ENCODE assay signal across 20 cellular contexts in the genomic region with DNA sequence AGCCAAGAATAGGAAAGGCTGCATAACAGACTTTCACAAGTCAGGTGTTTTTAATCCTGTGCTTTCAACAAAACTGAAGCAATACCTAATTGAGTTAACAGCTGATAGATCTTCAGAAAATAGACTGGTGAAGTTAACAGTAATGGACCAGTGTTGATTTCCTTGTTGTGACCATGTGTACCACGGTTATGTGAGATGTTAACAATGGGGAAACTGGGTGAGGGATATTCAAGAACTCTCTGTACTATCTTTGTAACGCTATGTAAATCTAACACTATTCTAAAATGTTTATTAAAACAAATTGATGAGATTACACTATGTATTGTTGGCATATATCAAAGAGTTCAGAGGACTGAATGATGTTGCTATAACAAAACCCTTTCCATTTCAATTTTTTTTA.
"Had no signal": no experiment of that assay in that cellular context is flagged by ENCODE, and none has a peak within 500 bp of the region (broad histone marks: within the 10 kb centered on the region; RNA-seq: fewer than 3 reads in every experiment).

No MANE protein-coding gene starts in this region.

- FAIRE-seq: urothelium cell line had no signal

- ATAC-seq: natural killer cell; psoas muscle; right lobe of liver; stimulated activated effector memory CD8-positive, alpha-beta T cell treated with anti-CD3 and anti-CD28 coated beads, Interleukin-12 subunit alpha, Interleukin-12 subunit beta, amount 100 ng/mL, for 72 hours; upper lobe of right lung had no signal

- DNase-seq: hippocampal formation; left ventricle myocardium inferior; mesendoderm; naive B cell; natural killer cell; nephron progenitor cell; occipital lobe; psoas muscle; right lobe of liver; spleen; stimulated activated CD4-positive, alpha-beta T cell treated with anti-CD3 and anti-CD28 coated beads, Interleukin-4, amount 100 ng/mL, for 24 hours; stimulated activated naive CD4-positive, alpha-beta T cell; tibial artery; trophoblast cell; upper lobe of right lung had no signal

- H3K4me3 Mint-ChIP-seq: mesothelial cell of epicardium; naive B cell; natural killer cell; nephron progenitor cell; neural progenitor cell; stimulated activated effector memory CD8-positive, alpha-beta T cell treated with anti-CD3 and anti-CD28 coated beads, Interleukin-12 subunit alpha, Interleukin-12 subunit beta, amount 100 ng/mL, for 72 hours; stimulated activated naive CD8-positive, alpha-beta T cell treated with anti-CD3 and anti-CD28 coated beads, Interleukin-15, Interleukin-2, amounts not matched to agents 100 ng/mL and 50 ng/mL, for 24 hours had no signal

- H3K9me3 Mint-ChIP-seq: mesothelial cell of epicardium; naive B cell; natural killer cell; nephron progenitor cell; neural progenitor cell; stimulated activated effector memory CD8-positive, alpha-beta T cell treated with anti-CD3 and anti-CD28 coated beads, Interleukin-12 subunit alpha, Interleukin-12 subunit beta, amount 100 ng/mL, for 72 hours; stimulated activated naive CD8-positive, alpha-beta T cell treated with anti-CD3 and anti-CD28 coated beads, Interleukin-15, Interleukin-2, amounts not matched to agents 100 ng/mL and 50 ng/mL, for 24 hours had no signal

- H3K27me3 Mint-ChIP-seq: naive B cell; stimulated activated naive CD8-positive, alpha-beta T cell treated with anti-CD3 and anti-CD28 coated beads, Interleukin-15, Interleukin-2, amounts not matched to agents 100 ng/mL and 50 ng/mL, for 24 hours had no signal

- H3K27ac Mint-ChIP-seq: mesothelial cell of epicardium; natural killer cell; nephron progenitor cell; neural progenitor cell; stimulated activated effector memory CD8-positive, alpha-beta T cell treated with anti-CD3 and anti-CD28 coated beads, Interleukin-12 subunit alpha, Interleukin-12 subunit beta, amount 100 ng/mL, for 72 hours; stimulated activated naive CD8-positive, alpha-beta T cell treated with anti-CD3 and anti-CD28 coated beads, Interleukin-15, Interleukin-2, amounts not matched to agents 100 ng/mL and 50 ng/mL, for 24 hours had no signal

- H3K4me1 Mint-ChIP-seq: stimulated activated effector memory CD8-positive, alpha-beta T cell treated with anti-CD3 and anti-CD28 coated beads, Interleukin-12 subunit alpha, Interleukin-12 subunit beta, amount 100 ng/mL, for 72 hours had no signal
